In the genomic region with DNA sequence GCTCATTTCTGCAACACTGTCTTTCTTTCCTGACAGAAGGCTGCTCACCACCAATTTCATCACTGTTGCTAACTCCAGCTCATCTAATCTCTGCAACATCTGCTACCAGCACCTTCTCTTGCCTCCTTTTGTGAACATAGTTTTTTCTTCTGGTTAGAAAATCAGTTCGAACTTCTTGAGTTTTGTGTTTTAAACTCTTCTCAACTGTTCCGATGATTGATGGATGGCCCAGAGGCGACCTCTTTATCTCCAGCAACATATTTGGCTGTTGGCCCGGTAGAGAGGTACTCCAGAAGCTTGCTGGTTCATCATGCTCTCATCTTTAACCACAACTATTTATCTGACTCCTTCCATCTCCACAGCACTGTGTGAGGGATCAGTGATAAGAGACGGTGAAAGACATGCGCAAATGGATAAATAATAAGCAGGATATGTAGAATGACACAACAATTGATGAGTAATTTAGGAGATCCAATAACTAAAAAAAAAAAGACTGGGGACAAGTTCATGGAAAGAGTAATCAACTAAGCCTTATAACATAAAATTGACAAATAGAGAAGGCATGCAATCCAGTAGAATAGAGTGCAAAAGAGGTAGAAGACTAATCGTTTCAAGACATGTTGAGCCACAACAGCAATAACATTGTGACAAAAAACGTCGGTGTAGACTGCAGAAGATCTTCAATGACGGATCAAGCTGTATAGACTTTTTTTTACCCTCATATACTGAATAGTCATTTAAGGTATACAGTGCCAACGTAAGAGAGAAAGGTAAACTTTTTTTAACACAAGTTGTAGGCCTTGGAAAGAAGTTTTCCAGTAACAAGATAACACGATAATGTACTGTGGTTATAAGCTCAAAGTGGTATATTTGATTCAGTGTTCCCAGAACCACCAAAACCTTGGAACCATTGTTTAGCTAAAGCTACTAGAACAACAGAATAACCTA, we compare ENCODE assay signal across 1 cellular context.
TF ChIP-seq lines count a peak whose summit lies in the region.

No MANE protein-coding gene starts in this region.

TF ChIP-seq in K562, 482 proteins besides CTCF, POLR2A, EP300 and RAD21 (continued from another document and continues in another):
- TF ChIP-seq, protein P1, sequence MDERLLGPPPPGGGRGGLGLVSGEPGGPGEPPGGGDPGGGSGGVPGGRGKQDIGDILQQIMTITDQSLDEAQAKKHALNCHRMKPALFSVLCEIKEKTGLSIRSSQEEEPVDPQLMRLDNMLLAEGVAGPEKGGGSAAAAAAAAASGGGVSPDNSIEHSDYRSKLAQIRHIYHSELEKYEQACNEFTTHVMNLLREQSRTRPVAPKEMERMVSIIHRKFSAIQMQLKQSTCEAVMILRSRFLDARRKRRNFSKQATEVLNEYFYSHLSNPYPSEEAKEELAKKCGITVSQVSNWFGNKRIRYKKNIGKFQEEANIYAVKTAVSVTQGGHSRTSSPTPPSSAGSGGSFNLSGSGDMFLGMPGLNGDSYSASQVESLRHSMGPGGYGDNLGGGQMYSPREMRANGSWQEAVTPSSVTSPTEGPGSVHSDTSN (CRISPR knock-in tag; IDR thresholded peaks at IDR 0.05; ENCODE audit: low read depth): no peak
- TF ChIP-seq, protein P1 (tag; conservative IDR thresholded peaks at IDR 0.05; ENCODE audit: low read depth): peak; percentile 100
- TF ChIP-seq ZC3H4 (CRISPR knock-in tag; IDR thresholded peaks at IDR 0.05; ENCODE audit: borderline replicate concordance): no peak
- no peak for TF ChIP-seq SPI1 (IDR thresholded peaks at IDR 0.05; ENCODE audit: borderline replicate concordance, low read depth, low read length)
- TF ChIP-seq E2F3 (CRISPR knock-in tag; IDR thresholded peaks at IDR 0.05): no peak
- TF ChIP-seq, protein P2, sequence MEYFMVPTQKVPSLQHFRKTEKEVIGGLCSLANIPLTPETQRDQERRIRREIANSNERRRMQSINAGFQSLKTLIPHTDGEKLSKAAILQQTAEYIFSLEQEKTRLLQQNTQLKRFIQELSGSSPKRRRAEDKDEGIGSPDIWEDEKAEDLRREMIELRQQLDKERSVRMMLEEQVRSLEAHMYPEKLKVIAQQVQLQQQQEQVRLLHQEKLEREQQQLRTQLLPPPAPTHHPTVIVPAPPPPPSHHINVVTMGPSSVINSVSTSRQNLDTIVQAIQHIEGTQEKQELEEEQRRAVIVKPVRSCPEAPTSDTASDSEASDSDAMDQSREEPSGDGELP (CRISPR knock-in tag; IDR thresholded peaks at IDR 0.05; ENCODE audit: borderline replicate concordance): peak; percentile 49; the same call in 1 of the 2 replicates
- TF ChIP-seq SOX6 (IDR thresholded peaks at IDR 0.05): peak; percentile 100
- TF ChIP-seq HIVEP1 (CRISPR knock-in tag; IDR thresholded peaks at IDR 0.05): no peak
- TF ChIP-seq, protein P3, sequence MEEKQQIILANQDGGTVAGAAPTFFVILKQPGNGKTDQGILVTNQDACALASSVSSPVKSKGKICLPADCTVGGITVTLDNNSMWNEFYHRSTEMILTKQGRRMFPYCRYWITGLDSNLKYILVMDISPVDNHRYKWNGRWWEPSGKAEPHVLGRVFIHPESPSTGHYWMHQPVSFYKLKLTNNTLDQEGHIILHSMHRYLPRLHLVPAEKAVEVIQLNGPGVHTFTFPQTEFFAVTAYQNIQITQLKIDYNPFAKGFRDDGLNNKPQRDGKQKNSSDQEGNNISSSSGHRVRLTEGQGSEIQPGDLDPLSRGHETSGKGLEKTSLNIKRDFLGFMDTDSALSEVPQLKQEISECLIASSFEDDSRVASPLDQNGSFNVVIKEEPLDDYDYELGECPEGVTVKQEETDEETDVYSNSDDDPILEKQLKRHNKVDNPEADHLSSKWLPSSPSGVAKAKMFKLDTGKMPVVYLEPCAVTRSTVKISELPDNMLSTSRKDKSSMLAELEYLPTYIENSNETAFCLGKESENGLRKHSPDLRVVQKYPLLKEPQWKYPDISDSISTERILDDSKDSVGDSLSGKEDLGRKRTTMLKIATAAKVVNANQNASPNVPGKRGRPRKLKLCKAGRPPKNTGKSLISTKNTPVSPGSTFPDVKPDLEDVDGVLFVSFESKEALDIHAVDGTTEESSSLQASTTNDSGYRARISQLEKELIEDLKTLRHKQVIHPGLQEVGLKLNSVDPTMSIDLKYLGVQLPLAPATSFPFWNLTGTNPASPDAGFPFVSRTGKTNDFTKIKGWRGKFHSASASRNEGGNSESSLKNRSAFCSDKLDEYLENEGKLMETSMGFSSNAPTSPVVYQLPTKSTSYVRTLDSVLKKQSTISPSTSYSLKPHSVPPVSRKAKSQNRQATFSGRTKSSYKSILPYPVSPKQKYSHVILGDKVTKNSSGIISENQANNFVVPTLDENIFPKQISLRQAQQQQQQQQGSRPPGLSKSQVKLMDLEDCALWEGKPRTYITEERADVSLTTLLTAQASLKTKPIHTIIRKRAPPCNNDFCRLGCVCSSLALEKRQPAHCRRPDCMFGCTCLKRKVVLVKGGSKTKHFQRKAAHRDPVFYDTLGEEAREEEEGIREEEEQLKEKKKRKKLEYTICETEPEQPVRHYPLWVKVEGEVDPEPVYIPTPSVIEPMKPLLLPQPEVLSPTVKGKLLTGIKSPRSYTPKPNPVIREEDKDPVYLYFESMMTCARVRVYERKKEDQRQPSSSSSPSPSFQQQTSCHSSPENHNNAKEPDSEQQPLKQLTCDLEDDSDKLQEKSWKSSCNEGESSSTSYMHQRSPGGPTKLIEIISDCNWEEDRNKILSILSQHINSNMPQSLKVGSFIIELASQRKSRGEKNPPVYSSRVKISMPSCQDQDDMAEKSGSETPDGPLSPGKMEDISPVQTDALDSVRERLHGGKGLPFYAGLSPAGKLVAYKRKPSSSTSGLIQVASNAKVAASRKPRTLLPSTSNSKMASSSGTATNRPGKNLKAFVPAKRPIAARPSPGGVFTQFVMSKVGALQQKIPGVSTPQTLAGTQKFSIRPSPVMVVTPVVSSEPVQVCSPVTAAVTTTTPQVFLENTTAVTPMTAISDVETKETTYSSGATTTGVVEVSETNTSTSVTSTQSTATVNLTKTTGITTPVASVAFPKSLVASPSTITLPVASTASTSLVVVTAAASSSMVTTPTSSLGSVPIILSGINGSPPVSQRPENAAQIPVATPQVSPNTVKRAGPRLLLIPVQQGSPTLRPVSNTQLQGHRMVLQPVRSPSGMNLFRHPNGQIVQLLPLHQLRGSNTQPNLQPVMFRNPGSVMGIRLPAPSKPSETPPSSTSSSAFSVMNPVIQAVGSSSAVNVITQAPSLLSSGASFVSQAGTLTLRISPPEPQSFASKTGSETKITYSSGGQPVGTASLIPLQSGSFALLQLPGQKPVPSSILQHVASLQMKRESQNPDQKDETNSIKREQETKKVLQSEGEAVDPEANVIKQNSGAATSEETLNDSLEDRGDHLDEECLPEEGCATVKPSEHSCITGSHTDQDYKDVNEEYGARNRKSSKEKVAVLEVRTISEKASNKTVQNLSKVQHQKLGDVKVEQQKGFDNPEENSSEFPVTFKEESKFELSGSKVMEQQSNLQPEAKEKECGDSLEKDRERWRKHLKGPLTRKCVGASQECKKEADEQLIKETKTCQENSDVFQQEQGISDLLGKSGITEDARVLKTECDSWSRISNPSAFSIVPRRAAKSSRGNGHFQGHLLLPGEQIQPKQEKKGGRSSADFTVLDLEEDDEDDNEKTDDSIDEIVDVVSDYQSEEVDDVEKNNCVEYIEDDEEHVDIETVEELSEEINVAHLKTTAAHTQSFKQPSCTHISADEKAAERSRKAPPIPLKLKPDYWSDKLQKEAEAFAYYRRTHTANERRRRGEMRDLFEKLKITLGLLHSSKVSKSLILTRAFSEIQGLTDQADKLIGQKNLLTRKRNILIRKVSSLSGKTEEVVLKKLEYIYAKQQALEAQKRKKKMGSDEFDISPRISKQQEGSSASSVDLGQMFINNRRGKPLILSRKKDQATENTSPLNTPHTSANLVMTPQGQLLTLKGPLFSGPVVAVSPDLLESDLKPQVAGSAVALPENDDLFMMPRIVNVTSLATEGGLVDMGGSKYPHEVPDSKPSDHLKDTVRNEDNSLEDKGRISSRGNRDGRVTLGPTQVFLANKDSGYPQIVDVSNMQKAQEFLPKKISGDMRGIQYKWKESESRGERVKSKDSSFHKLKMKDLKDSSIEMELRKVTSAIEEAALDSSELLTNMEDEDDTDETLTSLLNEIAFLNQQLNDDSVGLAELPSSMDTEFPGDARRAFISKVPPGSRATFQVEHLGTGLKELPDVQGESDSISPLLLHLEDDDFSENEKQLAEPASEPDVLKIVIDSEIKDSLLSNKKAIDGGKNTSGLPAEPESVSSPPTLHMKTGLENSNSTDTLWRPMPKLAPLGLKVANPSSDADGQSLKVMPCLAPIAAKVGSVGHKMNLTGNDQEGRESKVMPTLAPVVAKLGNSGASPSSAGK (IDR thresholded peaks at IDR 0.05): peak; percentile 18; the same call in 1 of the 2 replicates
- TF ChIP-seq TRIM28 (IDR thresholded peaks at IDR 0.05): peak; percentile 53; the same call in 1 of the 2 replicates
- no peak for TF ChIP-seq ZNF778 (CRISPR knock-in tag; IDR thresholded peaks at IDR 0.05)
- TF ChIP-seq, protein P4, sequence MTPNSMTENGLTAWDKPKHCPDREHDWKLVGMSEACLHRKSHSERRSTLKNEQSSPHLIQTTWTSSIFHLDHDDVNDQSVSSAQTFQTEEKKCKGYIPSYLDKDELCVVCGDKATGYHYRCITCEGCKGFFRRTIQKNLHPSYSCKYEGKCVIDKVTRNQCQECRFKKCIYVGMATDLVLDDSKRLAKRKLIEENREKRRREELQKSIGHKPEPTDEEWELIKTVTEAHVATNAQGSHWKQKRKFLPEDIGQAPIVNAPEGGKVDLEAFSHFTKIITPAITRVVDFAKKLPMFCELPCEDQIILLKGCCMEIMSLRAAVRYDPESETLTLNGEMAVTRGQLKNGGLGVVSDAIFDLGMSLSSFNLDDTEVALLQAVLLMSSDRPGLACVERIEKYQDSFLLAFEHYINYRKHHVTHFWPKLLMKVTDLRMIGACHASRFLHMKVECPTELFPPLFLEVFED (CRISPR knock-in tag; conservative IDR thresholded peaks at IDR 0.05): peak; percentile 13; the same call in 1 of the 2 replicates
- peak; percentile 82 for TF ChIP-seq MEF2D (tag; conservative IDR thresholded peaks at IDR 0.05; ENCODE audit: low read depth)
- peak; percentile 58; the same call in 1 of the 2 replicates for TF ChIP-seq GABPB1 (CRISPR knock-in tag; IDR thresholded peaks at IDR 0.05)
- peak; percentile 83 for TF ChIP-seq ZNF696 (CRISPR knock-in tag; conservative IDR thresholded peaks at IDR 0.05)
- TF ChIP-seq CBX5 (IDR thresholded peaks at IDR 0.05; ENCODE audit: borderline replicate concordance, low read depth): peak; percentile 62; the same call in 1 of the 2 replicates
- TF ChIP-seq MTA3 (IDR thresholded peaks at IDR 0.05; ENCODE audit: borderline replicate concordance): peak; percentile 89
- no peak for TF ChIP-seq NR1H2 (CRISPR knock-in tag; IDR thresholded peaks at IDR 0.05)
- no peak; the same call in 1 of the 2 replicates for TF ChIP-seq RFX1 (IDR thresholded peaks at IDR 0.05)
- TF ChIP-seq CSDE1 (IDR thresholded peaks at IDR 0.05): no peak
- TF ChIP-seq WHSC1 (IDR thresholded peaks at IDR 0.05; ENCODE audit: low read length): no peak
- no peak for TF ChIP-seq SRSF7 (optimal IDR thresholded peaks at IDR 0.05; ENCODE audit: low read depth, low read length)
- no peak for TF ChIP-seq ZNF444 (CRISPR knock-in tag; IDR thresholded peaks at IDR 0.05)
- TF ChIP-seq, protein P5, sequence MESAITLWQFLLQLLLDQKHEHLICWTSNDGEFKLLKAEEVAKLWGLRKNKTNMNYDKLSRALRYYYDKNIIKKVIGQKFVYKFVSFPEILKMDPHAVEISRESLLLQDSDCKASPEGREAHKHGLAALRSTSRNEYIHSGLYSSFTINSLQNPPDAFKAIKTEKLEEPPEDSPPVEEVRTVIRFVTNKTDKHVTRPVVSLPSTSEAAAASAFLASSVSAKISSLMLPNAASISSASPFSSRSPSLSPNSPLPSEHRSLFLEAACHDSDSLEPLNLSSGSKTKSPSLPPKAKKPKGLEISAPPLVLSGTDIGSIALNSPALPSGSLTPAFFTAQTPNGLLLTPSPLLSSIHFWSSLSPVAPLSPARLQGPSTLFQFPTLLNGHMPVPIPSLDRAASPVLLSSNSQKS (CRISPR knock-in tag; IDR thresholded peaks at IDR 0.05): 0 out of 2 replicates have a peak, but pooled peaks have one; percentile 26
- TF ChIP-seq NONO (IDR thresholded peaks at IDR 0.05; ENCODE audit: low read depth in 2 of 2, low read length in 1 of 2): peak in 1 of 2 experiments; percentile 95; a peak in 2 of 4 replicates
- peak; percentile 96 for TF ChIP-seq SMAD4 (CRISPR knock-in tag; conservative IDR thresholded peaks at IDR 0.05)
- peak; percentile 95 for TF ChIP-seq ZNF584 (CRISPR knock-in tag; IDR thresholded peaks at IDR 0.05; ENCODE audit: low read depth)
- no peak for TF ChIP-seq SRSF1 (IDR thresholded peaks at IDR 0.05; ENCODE audit: low read depth, low read length)
- TF ChIP-seq DIDO1 (tag; IDR thresholded peaks at IDR 0.05; ENCODE audit: low read depth): no peak
- TF ChIP-seq, protein P6, sequence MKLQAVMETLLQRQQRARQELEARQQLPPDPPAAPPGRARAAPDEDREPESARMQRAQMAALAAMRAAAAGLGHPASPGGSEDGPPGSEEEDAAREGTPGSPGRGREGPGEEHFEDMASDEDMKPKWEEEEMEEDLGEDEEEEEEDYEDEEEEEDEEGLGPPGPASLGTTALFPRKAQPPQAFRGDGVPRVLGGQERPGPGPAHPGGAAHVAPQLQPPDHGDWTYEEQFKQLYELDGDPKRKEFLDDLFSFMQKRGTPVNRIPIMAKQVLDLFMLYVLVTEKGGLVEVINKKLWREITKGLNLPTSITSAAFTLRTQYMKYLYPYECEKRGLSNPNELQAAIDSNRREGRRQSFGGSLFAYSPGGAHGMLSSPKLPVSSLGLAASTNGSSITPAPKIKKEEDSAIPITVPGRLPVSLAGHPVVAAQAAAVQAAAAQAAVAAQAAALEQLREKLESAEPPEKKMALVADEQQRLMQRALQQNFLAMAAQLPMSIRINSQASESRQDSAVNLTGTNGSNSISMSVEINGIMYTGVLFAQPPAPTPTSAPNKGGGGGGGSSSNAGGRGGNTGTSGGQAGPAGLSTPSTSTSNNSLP (IDR thresholded peaks at IDR 0.05; ENCODE audit: borderline replicate concordance, low read depth, low read length): peak; percentile 98
- peak; percentile 95 for TF ChIP-seq MTA1 (IDR thresholded peaks at IDR 0.05; ENCODE audit: borderline replicate concordance)
- TF ChIP-seq, protein P7, sequence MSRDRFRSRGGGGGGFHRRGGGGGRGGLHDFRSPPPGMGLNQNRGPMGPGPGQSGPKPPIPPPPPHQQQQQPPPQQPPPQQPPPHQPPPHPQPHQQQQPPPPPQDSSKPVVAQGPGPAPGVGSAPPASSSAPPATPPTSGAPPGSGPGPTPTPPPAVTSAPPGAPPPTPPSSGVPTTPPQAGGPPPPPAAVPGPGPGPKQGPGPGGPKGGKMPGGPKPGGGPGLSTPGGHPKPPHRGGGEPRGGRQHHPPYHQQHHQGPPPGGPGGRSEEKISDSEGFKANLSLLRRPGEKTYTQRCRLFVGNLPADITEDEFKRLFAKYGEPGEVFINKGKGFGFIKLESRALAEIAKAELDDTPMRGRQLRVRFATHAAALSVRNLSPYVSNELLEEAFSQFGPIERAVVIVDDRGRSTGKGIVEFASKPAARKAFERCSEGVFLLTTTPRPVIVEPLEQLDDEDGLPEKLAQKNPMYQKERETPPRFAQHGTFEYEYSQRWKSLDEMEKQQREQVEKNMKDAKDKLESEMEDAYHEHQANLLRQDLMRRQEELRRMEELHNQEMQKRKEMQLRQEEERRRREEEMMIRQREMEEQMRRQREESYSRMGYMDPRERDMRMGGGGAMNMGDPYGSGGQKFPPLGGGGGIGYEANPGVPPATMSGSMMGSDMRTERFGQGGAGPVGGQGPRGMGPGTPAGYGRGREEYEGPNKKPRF (IDR thresholded peaks at IDR 0.05; ENCODE audit: low read depth, low read length): no peak
- TF ChIP-seq EP400 (IDR thresholded peaks at IDR 0.05): peak; percentile 75
